20 cellular contexts compared by ENCODE assay signal in the genomic region with DNA sequence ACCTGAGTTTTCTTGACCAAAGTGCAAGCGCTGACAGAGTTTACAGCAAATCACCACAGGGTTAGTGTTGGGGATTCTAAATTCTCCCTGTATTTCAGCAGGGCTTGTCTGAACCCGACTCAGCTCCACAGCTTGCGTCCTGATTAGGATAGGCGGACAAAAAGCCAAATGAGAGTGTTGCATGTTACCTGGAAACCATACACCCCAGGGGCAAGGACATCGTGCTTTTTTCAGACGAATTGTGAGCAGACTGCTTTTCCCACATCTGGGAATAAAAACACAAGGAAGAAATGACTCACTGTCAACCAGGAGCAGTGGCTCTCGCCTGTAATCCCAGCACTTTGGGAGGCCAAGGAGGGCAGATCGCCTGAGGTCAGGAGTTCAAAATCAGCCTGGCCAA. TPM values are rescaled to one million over a fixed set of nuclear protein-coding genes. Genes with fewer than 3 reads are reported as not detected.
"Had no signal": no experiment of that assay in that cellular context is flagged by ENCODE, and none has a peak within 500 bp of the region (broad histone marks: within the 10 kb centered on the region; RNA-seq: fewer than 3 reads in every experiment).

No MANE protein-coding gene starts in this region.

- H3K4me1 ChIP-seq: colonic mucosa had no signal

- H3K9me2 ChIP-seq: SK-N-SH had no signal

- H3K9me3 ChIP-seq: colonic mucosa, psoas muscle, SK-N-SH, tibial nerve had no signal

- H3K27me3 ChIP-seq: cardiac muscle cell, colonic mucosa, tibial nerve had no signal

- H3K27ac ChIP-seq: cardiac muscle cell, colonic mucosa, psoas muscle, tibial nerve, VCaP had no signal

- H3K9ac ChIP-seq: SK-N-SH had no signal

- DNase-seq: activated CD4-positive, alpha-beta T cell treated with anti-CD3 and anti-CD28 coated beads for 4 hours; activated CD8-positive, alpha-beta memory T cell treated with anti-CD3 and anti-CD28 coated beads, Interleukin-2, amount 50 U/mL, for 48 hours; activated CD8-positive, alpha-beta T cell treated with anti-CD3 and anti-CD28 coated beads for 36 hours; activated naive CD8-positive, alpha-beta T cell treated with anti-CD3 and anti-CD28 coated beads, Interleukin-2, amount 10 ng/mL, durations not matched to agents 7 days and 5 days; aorta; colonic mucosa; glutamatergic neuron; immature natural killer cell; natural killer cell; occipital lobe; SK-N-SH; stimulated activated CD4-positive, alpha-beta T cell treated with anti-CD3 and anti-CD28 coated beads, Interleukin-4, amount 100 ng/mL, for 4 hours; T-helper 1 cell had no signal

- H3K4me3 ChIP-seq: cardiac muscle cell, colonic mucosa, psoas muscle, tibial nerve had no signal

- ATAC-seq: activated CD8-positive, alpha-beta T cell treated with anti-CD3 and anti-CD28 coated beads for 36 hours; left lobe of liver; natural killer cell; psoas muscle had no signal

- H3K36me3 ChIP-seq: colonic mucosa, tibial nerve had no signal

RNA-seq across cellular contexts. Expression of a gene that starts 3.0 kb away (rescaled TPM):
- total RNA-seq: activated CD8-positive, alpha-beta T cell treated with anti-CD3 and anti-CD28 coated beads for 36 hours; natural killer cell had no signal
- polyA plus RNA-seq: immature natural killer cell had no signal

RNA-seq across cellular contexts. Expression of a gene that starts 19.8 kb away (rescaled TPM):
- total RNA-seq: activated CD8-positive, alpha-beta T cell treated with anti-CD3 and anti-CD28 coated beads for 36 hours; activated naive CD8-positive, alpha-beta T cell treated with anti-CD3 and anti-CD28 coated beads, Interleukin-2, amount 10 ng/mL, durations not matched to agents 7 days and 5 days; aorta; cardiac muscle cell; colonic mucosa; endothelial cell of umbilical vein; left lobe of liver; mucosa of gallbladder; natural killer cell; occipital lobe; psoas muscle; tibial nerve had no signal
- polyA plus RNA-seq: aorta, cardiac muscle cell, endothelial cell of umbilical vein, immature natural killer cell, psoas muscle, SK-N-SH had no signal
